ENCODE assay signal across 31 cellular contexts in genomic region chr5:147796556-147797308, GRCh38. TPM values are rescaled to one million over a fixed set of nuclear protein-coding genes. Genes with fewer than 3 reads are reported as not detected.
"Had no signal": no experiment of that assay in that cellular context is flagged by ENCODE, and none has a peak within 500 bp of the region (broad histone marks: within the 10 kb centered on the region; RNA-seq: fewer than 3 reads in every experiment).

No MANE protein-coding gene starts in this region.

- H3K9me3 ChIP-seq: SK-N-SH had no signal

- H3K4me3 ChIP-seq: SJCRH30 had no signal

- H3K27me3 Mint-ChIP-seq: activated CD4-positive, alpha-beta memory T cell treated with anti-CD3 and anti-CD28 coated beads, Interleukin-2, amount 10 ng/mL, durations not matched to agents 7 days and 5 days; activated naive CD8-positive, alpha-beta T cell; brain had no signal

- ATAC-seq: activated CD4-positive, alpha-beta T cell treated with anti-CD3 and anti-CD28 coated beads for 36 hours; activated T-helper 17 cell treated with anti-CD3 and anti-CD28 coated beads, Interleukin-2, amount 50 U/mL, for 72 hours; Panc1 had no signal

- H3K36me3 ChIP-seq: SJCRH30 had no signal

- H3K36me3 Mint-ChIP-seq: activated naive CD8-positive, alpha-beta T cell; brain had no signal

- H3K4me3 Mint-ChIP-seq: activated CD4-positive, alpha-beta memory T cell treated with anti-CD3 and anti-CD28 coated beads, Interleukin-2, amount 10 ng/mL, durations not matched to agents 7 days and 5 days; activated CD4-positive, alpha-beta T cell treated with anti-CD3 and anti-CD28 coated beads for 36 hours; activated naive CD4-positive, alpha-beta T cell treated with anti-CD3 and anti-CD28 coated beads for 36 hours; activated naive CD8-positive, alpha-beta T cell; activated T-helper 17 cell treated with anti-CD3 and anti-CD28 coated beads, Interleukin-2, amount 50 U/mL, for 72 hours; brain had no signal

- H3K4me2 ChIP-seq: SK-N-SH had no signal

- H3K27me3 ChIP-seq: SJCRH30 had no signal

- DNase-seq: activated CD4-positive, alpha-beta memory T cell treated with anti-CD3 and anti-CD28 coated beads, Interleukin-2, amount 10 ng/mL, durations not matched to agents 7 days and 5 days; activated CD4-positive, alpha-beta T cell treated with anti-CD3 and anti-CD28 coated beads for 36 hours; activated CD4-positive, alpha-beta T cell treated with anti-CD3 and anti-CD28 coated beads, Interleukin-2, amount 50 U/mL, for 1 hour; activated gamma-delta T cell; activated naive CD4-positive, alpha-beta T cell treated with anti-CD3 and anti-CD28 coated beads for 36 hours; activated T-cell treated with anti-CD3 and anti-CD28 coated beads for 4 hours; activated T-cell treated with anti-CD3 and anti-CD28 coated beads, Interleukin-2, amount 50 U/mL, for 48 hours; amygdala; cerebellar nuclear complex; NCI-H1048; NCI-H1694; NCI-H2029; NCI-H2107; NCI-H2171 treated with DMSO at 0.1 percent for 48 hours; NCI-H446; NCI-H526; NCI-H774; Right ventricle myocardium superior; RPMI8226; SJCRH30; SK-N-SH; T-helper 1 cell had no signal

- H3K4me1 Mint-ChIP-seq: activated CD4-positive, alpha-beta memory T cell treated with anti-CD3 and anti-CD28 coated beads, Interleukin-2, amount 10 ng/mL, durations not matched to agents 7 days and 5 days; activated CD4-positive, alpha-beta T cell treated with anti-CD3 and anti-CD28 coated beads for 36 hours; activated T-helper 17 cell treated with anti-CD3 and anti-CD28 coated beads, Interleukin-2, amount 50 U/mL, for 72 hours; brain had no signal

- H3K27ac ChIP-seq: SJCRH30, VCaP had no signal

- H3K9me3 Mint-ChIP-seq: activated CD4-positive, alpha-beta memory T cell treated with anti-CD3 and anti-CD28 coated beads, Interleukin-2, amount 10 ng/mL, durations not matched to agents 7 days and 5 days; activated naive CD4-positive, alpha-beta T cell treated with anti-CD3 and anti-CD28 coated beads for 36 hours; activated T-helper 17 cell treated with anti-CD3 and anti-CD28 coated beads, Interleukin-2, amount 50 U/mL, for 72 hours; brain had no signal

- H3K9ac ChIP-seq: SK-N-SH had no signal

- H3K27ac Mint-ChIP-seq: activated CD4-positive, alpha-beta memory T cell treated with anti-CD3 and anti-CD28 coated beads, Interleukin-2, amount 10 ng/mL, durations not matched to agents 7 days and 5 days; activated CD4-positive, alpha-beta T cell treated with anti-CD3 and anti-CD28 coated beads for 36 hours; activated naive CD4-positive, alpha-beta T cell treated with anti-CD3 and anti-CD28 coated beads for 36 hours; activated naive CD8-positive, alpha-beta T cell; activated T-helper 17 cell treated with anti-CD3 and anti-CD28 coated beads, Interleukin-2, amount 50 U/mL, for 72 hours; brain had no signal

RNA-seq across cellular contexts. Expression of gene SPINK1, which starts 34.7 kb away (rescaled TPM):
- total RNA-seq: activated CD4-positive, alpha-beta memory T cell treated with anti-CD3 and anti-CD28 coated beads, Interleukin-2, amount 10 ng/mL, durations not matched to agents 7 days and 5 days; activated CD4-positive, alpha-beta T cell treated with anti-CD3 and anti-CD28 coated beads for 36 hours; activated CD8-positive, alpha-beta memory T cell treated with anti-CD3 and anti-CD28 coated beads for 36 hours; activated naive CD4-positive, alpha-beta T cell treated with anti-CD3 and anti-CD28 coated beads for 36 hours; activated T-helper 17 cell treated with anti-CD3 and anti-CD28 coated beads, Interleukin-2, amount 50 U/mL, for 72 hours; astrocyte; OCI-LY7; Right ventricle myocardium superior; SJCRH30; T-helper 2 cell treated with Interferon-gamma antibody and Interleukin-4, amounts not matched to agents 100 ng/mL and 5 ng/mL, for 36 hours had no signal
- polyA plus RNA-seq: SK-N-SH had no signal
